ENCODE assay signal across 8 cellular contexts in the genomic region with DNA sequence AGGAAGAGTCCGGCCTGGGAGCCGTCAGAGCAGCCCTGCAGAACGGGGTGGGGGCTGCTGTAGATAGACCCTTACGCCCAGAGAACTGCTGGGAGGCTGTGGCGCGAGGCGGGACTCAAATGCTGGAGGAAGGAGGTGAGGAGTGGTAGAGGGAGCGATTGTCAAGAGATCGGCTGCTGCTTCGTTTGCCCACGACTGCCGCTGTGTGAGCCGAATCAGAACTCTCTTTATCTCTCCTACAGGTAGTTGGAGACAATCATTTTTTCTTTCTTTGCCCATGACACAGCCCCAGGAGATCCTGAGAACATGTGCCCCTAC. TPM values are rescaled to one million over a fixed set of nuclear protein-coding genes. Genes with fewer than 3 reads are reported as not detected.
DNase-seq lines count a peak whose midpoint lies in the region; ATAC-seq, FAIRE-seq and TF ChIP-seq lines count a peak whose summit lies in the region.

No MANE protein-coding gene starts in this region.

- no peak overlapping the region for H2BK15ac ChIP-seq in mesendoderm (replicated peaks; ENCODE audit: low read depth)

- H2AFZ ChIP-seq in OCI-LY3 (ENCODE audit: low read depth, low read length): peak overlapping the region; percentile 89

- H3K9me3 ChIP-seq in AG04450 (ENCODE audit: control insufficient read depth, insufficient read depth, low read length) (no peaks in the 10 kb centered on the region), OCI-LY3 (ENCODE audit: insufficient read depth, low read length) (no peaks in the 10 kb centered on the region)

- no peak overlapping the region for H3K23ac ChIP-seq in mesendoderm (ENCODE audit: low read length)

- DNase-seq in AG04450 (ENCODE audit: low read depth, low spot score): no peak
- no peak for DNase-seq in bronchial epithelial cell (ENCODE audit: low read depth)
- no peak for DNase-seq in mesendoderm
- no peak for DNase-seq in CD1c-positive myeloid dendritic cell (ENCODE audit: extremely low spot score)
- no peak for DNase-seq in NK-92 (lab: John Stamatoyannopoulos, UW; ENCODE audit: unreplicated experiment)

- H3K27ac ChIP-seq in AG04450 (ENCODE audit: low read depth, low read length): peak overlapping the region; percentile 58
- peak overlapping the region; percentile 60 for H3K27ac ChIP-seq in OCI-LY3 (ENCODE audit: low read length)
- peak overlapping the region; percentile 66 for H3K27ac ChIP-seq in mesendoderm (ENCODE audit: low read depth, low read length)
- peak overlapping the region; percentile 77 for H3K27ac ChIP-seq in urinary bladder (ENCODE audit: low read depth)

- POLR2A ChIA-PET in AG04450 (lab: Yijun Ruan, JAX): interaction anchor here (0.8 to 1.7 kb wide), 8 partner anchors 13 to 200 kb away, joined by 3 to 10 read pairs (median 6); a partner anchor contains a TSS

- H3K36me3 ChIP-seq in OCI-LY3 (replicated peaks; ENCODE audit: low read depth, low read length) (peaks cover 5% of the 10 kb centered on the region), bronchial epithelial cell (ENCODE audit: control insufficient read depth, insufficient read depth, low read length) (peaks cover 3% of the 10 kb centered on the region), mesendoderm (ENCODE audit: control insufficient read depth, insufficient read depth, low read length) (no peaks in the 10 kb centered on the region), urinary bladder (ENCODE audit: insufficient read depth) (no peaks in the 10 kb centered on the region)

- H3K27me3 ChIP-seq in AG04450 (ENCODE audit: control insufficient read depth, insufficient read depth, low read length): no peaks in the 10 kb centered on the region
- H3K27me3 ChIP-seq in OCI-LY3 (ENCODE audit: low read depth, low read length): no peaks in the 10 kb centered on the region
- no peaks in the 10 kb centered on the region for H3K27me3 ChIP-seq in bronchial epithelial cell (ENCODE audit: control insufficient read depth, insufficient read depth, low read length)
- H3K27me3 ChIP-seq in mesendoderm (ENCODE audit: insufficient read depth, low read length, poor library complexity): no peaks in the 10 kb centered on the region

- H3K56ac ChIP-seq in mesendoderm (ENCODE audit: low read length): peak overlapping the region; percentile 81

- H3K79me1 ChIP-seq in mesendoderm (ENCODE audit: low read length): peaks cover 13% of the 10 kb centered on the region

- H3K4me3 ChIP-seq in AG04450 (ENCODE audit: low read depth, low read length): peak overlapping the region; percentile 87
- H3K4me3 ChIP-seq in OCI-LY3 (ENCODE audit: low read length): peak overlapping the region; percentile 98
- H3K4me3 ChIP-seq in bronchial epithelial cell (ENCODE audit: low read depth, low read length): peak overlapping the region; percentile 58
- H3K4me3 ChIP-seq in mesendoderm (ENCODE audit: low read length): peak overlapping the region; percentile 56
- peak overlapping the region; percentile 81 for H3K4me3 ChIP-seq in urinary bladder (ENCODE audit: low read depth, low read length)

- no peak overlapping the region for H2BK5ac ChIP-seq in mesendoderm (ENCODE audit: low read length)

- FAIRE-seq in bronchial epithelial cell (lab: Jason Lieb, UNC): no peak

- H3K4me2 ChIP-seq in OCI-LY3 (ENCODE audit: low read length): peak overlapping the region; percentile 99
- H3K4me2 ChIP-seq in mesendoderm (ENCODE audit: low read length): peak overlapping the region; percentile 96

- WGBS in mesendoderm (ENCODE audit: extremely low coverage, insufficient coverage, low lambda C conversion rate): no CpG with 5 or more reads among the region's 13 CpGs
- WGBS in urinary bladder: under 1% methylated on average over 13 of the region's 13 CpGs

- peak overlapping the region; percentile 40 for H3K4ac ChIP-seq in mesendoderm (ENCODE audit: low read depth, low read length)

- H3K18ac ChIP-seq in mesendoderm (ENCODE audit: low read length): no peak overlapping the region

- TF ChIP-seq CTCF in AG04450 (IDR thresholded peaks at IDR 0.05; ENCODE audit: low read depth, low read length) (no peak), OCI-LY3 (IDR thresholded peaks at IDR 0.05; ENCODE audit: low read depth, low read length) (no peak), bronchial epithelial cell (IDR thresholded peaks at IDR 0.05; ENCODE audit: insufficient read depth, low read length, severe bottlenecking) (no peak)

- H2BK120ac ChIP-seq in mesendoderm (ENCODE audit: low read depth, low read length): no peak overlapping the region

- H3K9ac ChIP-seq in OCI-LY3 (ENCODE audit: low read length) (peak overlapping the region; percentile 97), mesendoderm (ENCODE audit: low read length) (peak overlapping the region; percentile 75)

- CTCF ChIA-PET in AG04450 (lab: Charles Lee): interaction anchor here (0.6 kb wide), 1 partner anchor 22 kb away, joined by 4 read pairs; no protein-coding TSS in a partner anchor

- H2AK5ac ChIP-seq in mesendoderm (ENCODE audit: low read length): no peak overlapping the region

- no peak overlapping the region for H4K8ac ChIP-seq in mesendoderm (ENCODE audit: low read depth, low read length)

- no peak overlapping the region for H4K5ac ChIP-seq in mesendoderm (ENCODE audit: low read length)

- peak; percentile 12 for ATAC-seq in GM21526 (IDR thresholded peaks at IDR 0.05; ENCODE audit: low FRiP score, unreplicated experiment)

- no peaks in the 10 kb centered on the region for H4K20me1 ChIP-seq in OCI-LY3 (ENCODE audit: insufficient read depth, low read length)

- H3K79me2 ChIP-seq in OCI-LY3 (ENCODE audit: low read length): peaks cover 50% of the 10 kb centered on the region
- H3K79me2 ChIP-seq in mesendoderm (ENCODE audit: control insufficient read depth, insufficient read depth, low read length): peaks cover 6% of the 10 kb centered on the region

- H3K4me1 ChIP-seq in OCI-LY3 (ENCODE audit: low read length) (peaks cover 15% of the 10 kb centered on the region), mesendoderm (ENCODE audit: control insufficient read depth, low read depth, low read length) (peaks cover 7% of the 10 kb centered on the region), urinary bladder (ENCODE audit: insufficient read depth) (no peaks in the 10 kb centered on the region)

RNA-seq across cellular contexts. Expression of a gene that starts 0.4 kb away (rescaled TPM):
- polyA plus RNA-seq in AG04450 (2011; rRNA removed): 5.2 and 5.6 TPM in 2 replicates
- polyA minus RNA-seq in AG04450 (2011; rRNA and poly(A)+ RNA removed): 19.7 and 21.1 TPM in 2 replicates
- total RNA-seq in bronchial epithelial cell: 12.8 and 14.0 TPM in 2 replicates
- 1.9 TPM for polyA plus RNA-seq in mesendoderm (2013, experiment 1 of 2)
- 1.8 TPM for polyA plus RNA-seq in mesendoderm (2013, experiment 2 of 2)
- 10.7 TPM for total RNA-seq in urinary bladder
- 6.7 TPM for polyA plus RNA-seq in urinary bladder

RNA-seq across cellular contexts. Expression of a gene that starts 26.6 kb away (rescaled TPM):
- polyA plus RNA-seq in AG04450 (2011; rRNA removed) (2,379 and 2,541 TPM in 2 replicates), urinary bladder (3,354 TPM)
- 720 and 1,006 TPM in 2 replicates for polyA minus RNA-seq in AG04450 (2011; rRNA and poly(A)+ RNA removed)
- total RNA-seq in bronchial epithelial cell (2,552 and 3,707 TPM in 2 replicates), urinary bladder (973 TPM)
- 3,187 TPM for polyA plus RNA-seq in mesendoderm (2013, experiment 1 of 2)
- 3,242 TPM for polyA plus RNA-seq in mesendoderm (2013, experiment 2 of 2)

RNA-seq across cellular contexts. Expression of a gene that starts 26.7 kb away (rescaled TPM):
- polyA plus RNA-seq in AG04450 (2011; rRNA removed): 3.4 and 4.8 TPM in 2 replicates
- 4.9 and 5.7 TPM in 2 replicates for polyA minus RNA-seq in AG04450 (2011; rRNA and poly(A)+ RNA removed)
- 5.3 and 10.9 TPM in 2 replicates for total RNA-seq in bronchial epithelial cell
- polyA plus RNA-seq in mesendoderm (2013, experiment 1 of 2): 7.8 TPM
- polyA plus RNA-seq in mesendoderm (2013, experiment 2 of 2): 8.5 TPM
- 12.6 TPM for total RNA-seq in urinary bladder
- polyA plus RNA-seq in urinary bladder: 21.2 TPM

RNA-seq across cellular contexts. Expression of a gene that starts 27.7 kb away (rescaled TPM):
- 5.4 and 6.3 TPM in 2 replicates for polyA plus RNA-seq in AG04450 (2011; rRNA removed)
- 4.6 and 5.7 TPM in 2 replicates for polyA minus RNA-seq in AG04450 (2011; rRNA and poly(A)+ RNA removed)
- total RNA-seq in bronchial epithelial cell: 4.5 and 7.0 TPM in 2 replicates
- 10.7 TPM for polyA plus RNA-seq in mesendoderm (2013, experiment 1 of 2)
- 10.9 TPM for polyA plus RNA-seq in mesendoderm (2013, experiment 2 of 2)
- total RNA-seq in urinary bladder: 20.8 TPM
- polyA plus RNA-seq in urinary bladder: 140 TPM
